Comparison of ENCODE assay signal across 1 cellular context in the genomic region with DNA sequence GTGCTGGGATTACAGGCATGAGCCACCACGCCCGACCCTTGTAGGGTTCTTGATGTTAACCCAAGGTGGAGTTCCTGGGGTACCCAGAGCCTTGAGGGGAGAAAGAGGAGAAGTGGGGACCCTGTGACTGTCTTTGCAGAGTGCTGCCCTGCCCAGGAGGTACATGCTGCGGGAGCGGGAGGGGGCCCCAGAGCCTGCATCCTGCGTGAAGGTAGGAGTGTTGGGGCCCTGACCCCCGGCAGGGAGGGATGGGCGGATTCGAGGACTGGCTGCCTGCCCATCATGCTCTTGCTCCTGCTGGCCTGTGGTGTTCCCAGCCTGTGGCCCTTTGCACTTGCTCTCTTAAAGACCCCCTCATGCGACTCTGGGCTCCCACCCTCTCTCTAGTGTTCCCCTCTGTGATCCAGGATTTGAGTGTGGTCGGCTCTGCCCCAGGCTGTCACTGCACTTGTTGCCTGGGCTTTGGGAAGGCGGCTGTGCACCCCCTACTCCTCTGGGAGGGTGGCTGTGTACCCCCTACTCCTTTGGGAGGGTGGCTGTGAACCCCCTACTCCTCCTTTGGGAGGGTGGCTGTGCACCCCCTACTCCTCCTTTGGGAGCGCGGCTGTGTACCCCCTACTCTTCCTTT.
TF ChIP-seq lines count a peak whose summit lies in the region.

No MANE protein-coding gene starts in this region.

TF ChIP-seq in K562, 482 proteins besides CTCF, POLR2A, EP300 and RAD21:
- TF ChIP-seq ZC3H8 (IDR thresholded peaks at IDR 0.05): no peak
- no peak for TF ChIP-seq ZNF764 (CRISPR knock-in tag; IDR thresholded peaks at IDR 0.05; ENCODE audit: low read depth)
- TF ChIP-seq RBFOX2 (IDR thresholded peaks at IDR 0.05; ENCODE audit: low read depth, low read length): peak; percentile 8; the same call in 1 of the 2 replicates
